In genomic region chr17:38584350-38584925, GRCh38 we compare ENCODE assay signal across 8 cellular contexts. TPM values are rescaled to one million over a fixed set of nuclear protein-coding genes. Genes with fewer than 3 reads are reported as not detected.
DNase-seq lines count a peak whose midpoint lies in the region; ATAC-seq, FAIRE-seq and TF ChIP-seq lines count a peak whose summit lies in the region.

No MANE protein-coding gene starts in this region.

- no peaks in the 10 kb centered on the region for H3K36me3 Mint-ChIP-seq in activated CD4-positive, alpha-beta memory T cell treated with anti-CD3 and anti-CD28 coated beads, Interleukin-2, amount 10 ng/mL, durations not matched to agents 7 days and 5 days (ENCODE audit: low read depth)

- H3K4me3 ChIP-seq in AG04449 (ENCODE audit: low read depth, low read length), result no peak overlapping the region
- H3K4me3 ChIP-seq in effector memory CD4-positive, alpha-beta T cell (ENCODE audit: insufficient read depth, low read depth, low read length, poor library complexity, severe bottlenecking), result no peak overlapping the region

- peaks cover 2% of the 10 kb centered on the region for H3K4me1 ChIP-seq in effector memory CD4-positive, alpha-beta T cell (ENCODE audit: control insufficient read depth, insufficient read depth, low read length, poor library complexity, severe bottlenecking)

- H3K27me3 ChIP-seq in effector memory CD4-positive, alpha-beta T cell (replicated peaks; ENCODE audit: control insufficient read depth, insufficient read depth, low read length, poor library complexity, severe bottlenecking), result peaks cover 55% of the 10 kb centered on the region

- peak; percentile 89 for TF ChIP-seq CTCF in AG04449 (IDR thresholded peaks at IDR 0.05; ENCODE audit: insufficient read depth, low read length, missing control alignments)

- no peaks in the 10 kb centered on the region for H3K9me3 ChIP-seq in effector memory CD4-positive, alpha-beta T cell (ENCODE audit: control insufficient read depth, low read length)

- no peak for DNase-seq in AG04449 (ENCODE audit: low read depth, low spot score)
- DNase-seq in GM18507 (ENCODE audit: extremely low spot score, insufficient read length, low read depth), result peak; percentile 66
- DNase-seq in NCI-H748 (lab: John Stamatoyannopoulos, UW; ENCODE audit: unreplicated experiment), result peak; percentile 70
- peak; percentile 64 for DNase-seq in activated CD4-positive, alpha-beta memory T cell treated with anti-CD3 and anti-CD28 coated beads, Interleukin-2, amount 10 ng/mL, durations not matched to agents 7 days and 5 days
- peak; percentile 30 to 36 (median 34) for DNase-seq in effector memory CD4-positive, alpha-beta T cell
- DNase-seq in midbrain (lab: John Stamatoyannopoulos, UW), result peak; percentile 58
- DNase-seq in stimulated activated naive CD4-positive, alpha-beta T cell treated with Interleukin-2 at 50 U/mL for 16 hours (lab: John Stamatoyannopoulos, UW), result peak; percentile 30

- H3K4me3 Mint-ChIP-seq in activated CD4-positive, alpha-beta memory T cell treated with anti-CD3 and anti-CD28 coated beads, Interleukin-2, amount 10 ng/mL, durations not matched to agents 7 days and 5 days, result no peak overlapping the region

- H3K4me1 Mint-ChIP-seq in activated CD4-positive, alpha-beta memory T cell treated with anti-CD3 and anti-CD28 coated beads, Interleukin-2, amount 10 ng/mL, durations not matched to agents 7 days and 5 days, result peaks cover 5% of the 10 kb centered on the region

- FAIRE-seq in GM18507 (lab: Jason Lieb, UNC), result no peak

- H3K36me3 ChIP-seq in effector memory CD4-positive, alpha-beta T cell (ENCODE audit: control insufficient read depth, insufficient read depth, low read length), result no peaks in the 10 kb centered on the region

- CTCF ChIA-PET in AG04449 (lab: Yijun Ruan, JAX), result interaction anchor here (0.6 to 3.7 kb wide), 27 partner anchors 8 to 235 kb away, joined by 3 to 62 read pairs (median 4); no protein-coding TSS in a partner anchor
- CTCF ChIA-PET in activated CD4-positive, alpha-beta memory T cell treated with anti-CD3 and anti-CD28 coated beads, Interleukin-2, amount 10 ng/mL, durations not matched to agents 7 days and 5 days (lab: Charles Lee), result interaction anchor here (0.5 to 2.1 kb wide), 7 partner anchors 26 to 214 kb away, joined by 3 to 37 read pairs (median 3); no protein-coding TSS in a partner anchor

- H3K27ac ChIP-seq in effector memory CD4-positive, alpha-beta T cell (ENCODE audit: insufficient read depth, low read length, poor library complexity, severe bottlenecking), result no peak overlapping the region

- H3K27ac Mint-ChIP-seq in activated CD4-positive, alpha-beta memory T cell treated with anti-CD3 and anti-CD28 coated beads, Interleukin-2, amount 10 ng/mL, durations not matched to agents 7 days and 5 days, result no peak overlapping the region

- ATAC-seq in GM18861 (IDR thresholded peaks at IDR 0.05; ENCODE audit: unreplicated experiment), result no peak

- H3K27me3 Mint-ChIP-seq in activated CD4-positive, alpha-beta memory T cell treated with anti-CD3 and anti-CD28 coated beads, Interleukin-2, amount 10 ng/mL, durations not matched to agents 7 days and 5 days, result peaks cover 84% of the 10 kb centered on the region

- H3K9me3 Mint-ChIP-seq in activated CD4-positive, alpha-beta memory T cell treated with anti-CD3 and anti-CD28 coated beads, Interleukin-2, amount 10 ng/mL, durations not matched to agents 7 days and 5 days, result no peaks in the 10 kb centered on the region

- POLR2A ChIA-PET in AG04449 (lab: Yijun Ruan, JAX), result no interaction called here
- POLR2A ChIA-PET in activated CD4-positive, alpha-beta memory T cell treated with anti-CD3 and anti-CD28 coated beads, Interleukin-2, amount 10 ng/mL, durations not matched to agents 7 days and 5 days (lab: Charles Lee), result interaction anchor here (1.0 kb wide), 1 partner anchor 26 kb away, joined by 3 read pairs; no protein-coding TSS in a partner anchor

RNA-seq across cellular contexts. Expression of gene SRCIN1, which starts 21.3 kb away (rescaled TPM):
- total RNA-seq in activated CD4-positive, alpha-beta memory T cell treated with anti-CD3 and anti-CD28 coated beads, Interleukin-2, amount 10 ng/mL, durations not matched to agents 7 days and 5 days, result under 1 TPM; 0.05 to 0.20 TPM
